Comparison of ENCODE assay signal across 8 cellular contexts in the genomic region with DNA sequence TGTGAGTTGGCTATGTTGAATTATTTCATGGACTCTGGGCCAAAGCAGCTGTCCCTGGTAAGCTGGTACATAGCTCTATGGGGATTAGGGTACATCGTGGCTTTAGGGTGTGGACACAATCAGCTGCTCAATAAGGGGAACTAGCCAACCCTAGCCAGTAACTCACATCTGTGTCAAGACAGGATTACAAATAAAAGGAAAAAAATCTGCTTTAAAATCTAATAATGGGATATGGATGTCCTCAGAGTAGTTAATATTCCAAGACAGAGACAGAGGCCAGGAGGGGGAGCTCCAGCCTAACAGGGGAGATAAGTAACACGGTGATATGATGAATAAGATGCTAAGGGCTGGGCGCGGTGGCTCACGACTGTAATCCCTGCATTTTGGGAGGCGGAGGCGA. TPM values are rescaled to one million over a fixed set of nuclear protein-coding genes. Genes with fewer than 3 reads are reported as not detected.
DNase-seq lines count a peak whose midpoint lies in the region; ATAC-seq and TF ChIP-seq lines count a peak whose summit lies in the region.

No MANE protein-coding gene starts in this region.

- peak; percentile 47 for ATAC-seq in activated CD8-positive, alpha-beta memory T cell treated with anti-CD3 and anti-CD28 coated beads, Interleukin-2, amount 10 ng/mL, durations not matched to agents 7 days and 5 days
- ATAC-seq in HG03565 (IDR thresholded peaks at IDR 0.05; ENCODE audit: unreplicated experiment) = no peak

- H3K14ac ChIP-seq in trophoblast cell (ENCODE audit: low read length) = no peak overlapping the region

- no peak overlapping the region for H2AK5ac ChIP-seq in trophoblast cell (ENCODE audit: low read length)

- H3K4me1 ChIP-seq in fibroblast of lung (ENCODE audit: control insufficient read depth, extremely low read depth, insufficient read depth, low read length) (no peaks in the 10 kb centered on the region), trophoblast cell (ENCODE audit: control insufficient read depth in 1 of 2, insufficient read depth in 2 of 2, low read length in 2 of 2) (no peaks in the 10 kb centered on the region)

- H3K36me3 ChIP-seq in fibroblast of lung (ENCODE audit: control insufficient read depth, insufficient read depth, low read length) (no peaks in the 10 kb centered on the region), trophoblast cell (ENCODE audit: control insufficient read depth in 1 of 2, insufficient read depth in 2 of 2, low read length in 2 of 2) (no peaks in the 10 kb centered on the region)

- TF ChIP-seq CTCF in GM10266 (IDR thresholded peaks at IDR 0.05; ENCODE audit: control insufficient read depth, insufficient read depth, low read depth, missing control alignments) (peak; percentile 17), fibroblast of lung (conservative IDR thresholded peaks at IDR 0.05 in 1 of 2, IDR thresholded peaks at IDR 0.05 in 1 of 2; ENCODE audit: low read depth in 1 of 2, low read length in 2 of 2) (peak; percentile 34 to 42)

- no CpG with 5 or more reads among the region's 7 CpGs for WGBS in trophoblast cell (ENCODE audit: extremely low coverage, insufficient coverage, insufficient read length)

- peaks cover 10% of the 10 kb centered on the region for H3K9me3 Mint-ChIP-seq in activated CD8-positive, alpha-beta memory T cell treated with anti-CD3 and anti-CD28 coated beads, Interleukin-2, amount 10 ng/mL, durations not matched to agents 7 days and 5 days (ENCODE audit: low read depth)
- H3K9me3 Mint-ChIP-seq in activated T-helper 2 cell treated with anti-CD3 and anti-CD28 coated beads, Interferon-gamma antibody, Interleukin-2, Interleukin-4, amounts not matched to agents 10 μg/mL and 5 μg/mL and 100 μg/mL, durations not matched to agents 14 hours and 24 hours and 36 hours = peaks cover 13% of the 10 kb centered on the region

- no peaks in the 10 kb centered on the region for H3K4me1 Mint-ChIP-seq in activated CD8-positive, alpha-beta memory T cell treated with anti-CD3 and anti-CD28 coated beads, Interleukin-2, amount 10 ng/mL, durations not matched to agents 7 days and 5 days
- no peaks in the 10 kb centered on the region for H3K4me1 Mint-ChIP-seq in activated T-helper 2 cell treated with anti-CD3 and anti-CD28 coated beads, Interferon-gamma antibody, Interleukin-2, Interleukin-4, amounts not matched to agents 10 μg/mL and 5 μg/mL and 100 μg/mL, durations not matched to agents 14 hours and 24 hours and 36 hours (ENCODE audit: low read depth)

- H3K27me3 ChIP-seq in fibroblast of lung (ENCODE audit: control insufficient read depth, insufficient read depth, low read length) (no peaks in the 10 kb centered on the region), trophoblast cell (ENCODE audit: insufficient read depth, low read length) (no peaks in the 10 kb centered on the region)

- no peaks in the 10 kb centered on the region for H3K9me3 ChIP-seq in fibroblast of lung (ENCODE audit: control insufficient read depth, insufficient read depth, low read depth, low read length)
- H3K9me3 ChIP-seq in trophoblast cell (ENCODE audit: insufficient read depth, low read depth, low read length) = no peaks in the 10 kb centered on the region

- H3K27ac ChIP-seq in fibroblast of lung (ENCODE audit: insufficient read depth, low read length) (no peak overlapping the region), trophoblast cell (ENCODE audit: low read depth, low read length) (no peak overlapping the region)

- no peak overlapping the region for H4K8ac ChIP-seq in trophoblast cell (ENCODE audit: low read depth, low read length)

- no peak overlapping the region for H3K27ac Mint-ChIP-seq in activated CD8-positive, alpha-beta memory T cell treated with anti-CD3 and anti-CD28 coated beads, Interleukin-2, amount 10 ng/mL, durations not matched to agents 7 days and 5 days
- no peak overlapping the region for H3K27ac Mint-ChIP-seq in activated T-helper 2 cell treated with anti-CD3 and anti-CD28 coated beads, Interferon-gamma antibody, Interleukin-2, Interleukin-4, amounts not matched to agents 10 μg/mL and 5 μg/mL and 100 μg/mL, durations not matched to agents 14 hours and 24 hours and 36 hours

- no peaks in the 10 kb centered on the region for H3K36me3 Mint-ChIP-seq in activated CD8-positive, alpha-beta memory T cell treated with anti-CD3 and anti-CD28 coated beads, Interleukin-2, amount 10 ng/mL, durations not matched to agents 7 days and 5 days
- H3K36me3 Mint-ChIP-seq in activated T-helper 2 cell treated with anti-CD3 and anti-CD28 coated beads, Interferon-gamma antibody, Interleukin-2, Interleukin-4, amounts not matched to agents 10 μg/mL and 5 μg/mL and 100 μg/mL, durations not matched to agents 14 hours and 24 hours and 36 hours (ENCODE audit: low read depth) = no peaks in the 10 kb centered on the region

- DNase-seq in GM10266 (ENCODE audit: extremely low spot score) = no peak
- DNase-seq in NCI-H345 treated with DMSO at 0.1 percent for 48 hours (lab: John Stamatoyannopoulos, UW; ENCODE audit: unreplicated experiment) = peak; percentile 1
- peak; percentile 59 for DNase-seq in activated CD8-positive, alpha-beta memory T cell treated with anti-CD3 and anti-CD28 coated beads, Interleukin-2, amount 10 ng/mL, durations not matched to agents 7 days and 5 days
- DNase-seq in fibroblast of lung (ENCODE audit: low read depth in 2 of 2) = peak; percentile 30 to 47
- DNase-seq in trophoblast cell = peak; percentile 55 to 72
- DNase-seq in SKM-1 (lab: John Stamatoyannopoulos, UW; ENCODE audit: unreplicated experiment) = no peak
- DNase-seq in activated T-helper 2 cell treated with anti-CD3 and anti-CD28 coated beads, Interferon-gamma antibody, Interleukin-2, Interleukin-4, amounts not matched to agents 10 μg/mL and 5 μg/mL and 100 μg/mL, durations not matched to agents 14 hours and 24 hours and 36 hours (ENCODE audit: low spot score) = no peak

- no peak overlapping the region for H4K91ac ChIP-seq in trophoblast cell (ENCODE audit: low read depth, low read length)

- intact Hi-C loops in activated T-helper 2 cell treated with anti-CD3 and anti-CD28 coated beads, Interferon-gamma antibody, Interleukin-2, Interleukin-4, amounts not matched to agents 10 μg/mL and 5 μg/mL and 100 μg/mL, durations not matched to agents 14 hours and 24 hours and 36 hours (cut with micrococcal nuclease) = no loop called here

- no peak overlapping the region for H3K18ac ChIP-seq in trophoblast cell (ENCODE audit: low read length)

- no peaks in the 10 kb centered on the region for H4K20me1 ChIP-seq in fibroblast of lung (ENCODE audit: control insufficient read depth, extremely low read depth, insufficient read depth, low read length)

- no peak overlapping the region for H2BK120ac ChIP-seq in trophoblast cell (ENCODE audit: insufficient read depth, low read length, poor library complexity)

- no peaks in the 10 kb centered on the region for H3K27me3 Mint-ChIP-seq in activated CD8-positive, alpha-beta memory T cell treated with anti-CD3 and anti-CD28 coated beads, Interleukin-2, amount 10 ng/mL, durations not matched to agents 7 days and 5 days
- H3K27me3 Mint-ChIP-seq in activated T-helper 2 cell treated with anti-CD3 and anti-CD28 coated beads, Interferon-gamma antibody, Interleukin-2, Interleukin-4, amounts not matched to agents 10 μg/mL and 5 μg/mL and 100 μg/mL, durations not matched to agents 14 hours and 24 hours and 36 hours (ENCODE audit: low read depth) = no peaks in the 10 kb centered on the region

- H3K79me1 ChIP-seq in trophoblast cell (ENCODE audit: low read length) = no peaks in the 10 kb centered on the region

- H3K4me3 Mint-ChIP-seq in activated CD8-positive, alpha-beta memory T cell treated with anti-CD3 and anti-CD28 coated beads, Interleukin-2, amount 10 ng/mL, durations not matched to agents 7 days and 5 days = no peak overlapping the region
- no peak overlapping the region for H3K4me3 Mint-ChIP-seq in activated T-helper 2 cell treated with anti-CD3 and anti-CD28 coated beads, Interferon-gamma antibody, Interleukin-2, Interleukin-4, amounts not matched to agents 10 μg/mL and 5 μg/mL and 100 μg/mL, durations not matched to agents 14 hours and 24 hours and 36 hours (ENCODE audit: low read depth)

- no peak overlapping the region for H4K12ac ChIP-seq in trophoblast cell (ENCODE audit: low read depth, low read length)

- H3K4me3 ChIP-seq in fibroblast of lung (replicated peaks in 1 of 4; ENCODE audit: control extremely low read depth in 1 of 4, insufficient read depth in 1 of 4, low read depth in 3 of 4, low read length in 4 of 4) = no peak overlapping the region
- no peak overlapping the region for H3K4me3 ChIP-seq in trophoblast cell (ENCODE audit: low read depth, low read length)

- H3K79me2 ChIP-seq in fibroblast of lung (ENCODE audit: control insufficient read depth, insufficient read depth, low read length) = no peaks in the 10 kb centered on the region
- no peaks in the 10 kb centered on the region for H3K79me2 ChIP-seq in trophoblast cell (ENCODE audit: control insufficient read depth, insufficient read depth, low read length, poor library complexity)

- no peak overlapping the region for H3K4ac ChIP-seq in trophoblast cell (ENCODE audit: low read depth, low read length)

- H2BK12ac ChIP-seq in trophoblast cell (ENCODE audit: low read length) = no peak overlapping the region

- no peak overlapping the region for H3K23ac ChIP-seq in trophoblast cell (ENCODE audit: low read length)

- no peak overlapping the region for H2BK5ac ChIP-seq in trophoblast cell (ENCODE audit: low read depth, low read length, poor library complexity)

- H3K4me2 ChIP-seq in fibroblast of lung (ENCODE audit: extremely low read depth, insufficient read depth, low read length) (no peak overlapping the region), trophoblast cell (ENCODE audit: low read length) (no peak overlapping the region)

- H3K9ac ChIP-seq in fibroblast of lung (ENCODE audit: insufficient read depth, low read length) (no peak overlapping the region), trophoblast cell (ENCODE audit: low read length) (no peak overlapping the region)

- CTCF ChIA-PET in activated CD8-positive, alpha-beta memory T cell treated with anti-CD3 and anti-CD28 coated beads, Interleukin-2, amount 10 ng/mL, durations not matched to agents 7 days and 5 days (lab: Charles Lee) = interaction anchor here (0.8 to 1.1 kb wide), 2 partner anchors 107 to 112 kb away, joined by 3 read pairs; no protein-coding TSS in a partner anchor

- H2AFZ ChIP-seq in fibroblast of lung (ENCODE audit: low read length) (no peak overlapping the region), trophoblast cell (ENCODE audit: insufficient read depth, low read length, poor library complexity) (no peak overlapping the region)

RNA-seq across cellular contexts. Expression of a gene that starts 21.1 kb away (rescaled TPM):
- 10 to 100 TPM; 20.6 to 25.8 TPM for total RNA-seq in activated CD8-positive, alpha-beta memory T cell treated with anti-CD3 and anti-CD28 coated beads, Interleukin-2, amount 10 ng/mL, durations not matched to agents 7 days and 5 days
- 11.6 and 13.7 TPM in 2 replicates for total RNA-seq in fibroblast of lung
- 8.7 and 13.4 TPM in 2 replicates for polyA plus RNA-seq in fibroblast of lung
- 6.2 and 9.5 TPM in 2 replicates for polyA plus RNA-seq in fibroblast of lung (2012)
- 3.3 and 4.1 TPM in 2 replicates for polyA minus RNA-seq in fibroblast of lung (ENCODE audit: low replicate concordance)
- polyA plus RNA-seq in trophoblast cell (2013) = 14.6 and 16.6 TPM in 2 replicates
- 15.9 and 18.2 TPM in 2 replicates for total RNA-seq in activated T-helper 2 cell treated with anti-CD3 and anti-CD28 coated beads, Interferon-gamma antibody, Interleukin-2, Interleukin-4, amounts not matched to agents 10 μg/mL and 5 μg/mL and 100 μg/mL, durations not matched to agents 14 hours and 24 hours and 36 hours

RNA-seq across cellular contexts. Expression of a gene that starts 48.7 kb away (rescaled TPM):
- total RNA-seq in activated CD8-positive, alpha-beta memory T cell treated with anti-CD3 and anti-CD28 coated beads, Interleukin-2, amount 10 ng/mL, durations not matched to agents 7 days and 5 days = 10 to 100 TPM; 10.6 to 14.3 TPM
- 4.9 and 5.9 TPM in 2 replicates for total RNA-seq in fibroblast of lung
- polyA plus RNA-seq in fibroblast of lung = 7.6 and 7.7 TPM in 2 replicates
- 6.7 and 9.8 TPM in 2 replicates for polyA plus RNA-seq in fibroblast of lung (2012)
- 0.63 and 1.2 TPM in 2 replicates for polyA minus RNA-seq in fibroblast of lung (ENCODE audit: low replicate concordance)
- 9.3 and 10.7 TPM in 2 replicates for polyA plus RNA-seq in trophoblast cell (2013)
- total RNA-seq in activated T-helper 2 cell treated with anti-CD3 and anti-CD28 coated beads, Interferon-gamma antibody, Interleukin-2, Interleukin-4, amounts not matched to agents 10 μg/mL and 5 μg/mL and 100 μg/mL, durations not matched to agents 14 hours and 24 hours and 36 hours = 3.2 and 3.6 TPM in 2 replicates

RNA-seq across cellular contexts. Expression of a gene that starts 58.4 kb away (rescaled TPM):
- 100 to 1,000 TPM; 168 to 207 TPM for total RNA-seq in activated CD8-positive, alpha-beta memory T cell treated with anti-CD3 and anti-CD28 coated beads, Interleukin-2, amount 10 ng/mL, durations not matched to agents 7 days and 5 days
- 86.8 and 115 TPM in 2 replicates for total RNA-seq in fibroblast of lung
- polyA plus RNA-seq in fibroblast of lung = 171 and 210 TPM in 2 replicates
- 319 and 408 TPM in 2 replicates for polyA plus RNA-seq in fibroblast of lung (2012)
- 567 and 788 TPM in 2 replicates for polyA minus RNA-seq in fibroblast of lung (ENCODE audit: low replicate concordance)
- 130 and 133 TPM in 2 replicates for polyA plus RNA-seq in trophoblast cell (2013)
- 218 and 225 TPM in 2 replicates for total RNA-seq in activated T-helper 2 cell treated with anti-CD3 and anti-CD28 coated beads, Interferon-gamma antibody, Interleukin-2, Interleukin-4, amounts not matched to agents 10 μg/mL and 5 μg/mL and 100 μg/mL, durations not matched to agents 14 hours and 24 hours and 36 hours

Comparison
In these comparisons a context has a peak if more than half of its experiments do, and no peak if none do; other contexts are left out.
1. DNase-seq: peak in NCI-H345 treated with DMSO at 0.1 percent for 48 hours (single experiment), activated CD8-positive, alpha-beta memory T cell treated with anti-CD3 and anti-CD28 coated beads, Interleukin-2, amount 10 ng/mL, durations not matched to agents 7 days and 5 days (single experiment), fibroblast of lung (2 of 2) and trophoblast cell (2 of 2); none in GM10266 (single experiment), SKM-1 (single experiment) and activated T-helper 2 cell treated with anti-CD3 and anti-CD28 coated beads, Interferon-gamma antibody, Interleukin-2, Interleukin-4, amounts not matched to agents 10 μg/mL and 5 μg/mL and 100 μg/mL, durations not matched to agents 14 hours and 24 hours and 36 hours (single experiment).